1 cellular context compared by ENCODE assay signal in the genomic region with DNA sequence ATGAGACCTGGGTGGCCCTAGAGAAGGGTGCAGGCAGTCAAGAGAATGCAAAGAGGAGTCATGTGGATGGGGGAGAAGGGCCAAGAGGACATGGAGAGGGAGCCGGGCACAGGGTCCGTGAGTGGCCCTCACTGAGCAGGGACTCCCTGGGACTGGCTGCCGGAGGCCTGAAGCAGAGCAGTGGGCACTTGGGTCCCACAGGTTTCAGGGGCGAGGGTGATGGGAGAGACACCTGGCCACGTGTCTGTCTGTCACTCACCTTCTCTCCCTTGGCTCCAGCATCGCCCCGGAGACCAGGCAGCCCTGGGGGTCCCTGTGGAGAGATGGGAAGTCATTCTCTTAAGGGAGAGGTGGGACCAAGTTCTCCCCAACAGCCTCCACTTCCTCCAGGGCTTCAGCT.
A peak's percentile ranks its signal among the peaks of the same experiment; 100 is the strongest.
TF ChIP-seq lines count a peak whose summit lies in the region.

No MANE protein-coding gene starts in this region.

TF ChIP-seq in GM12878, 131 proteins besides CTCF, POLR2A, EP300 and RAD21:
- TF ChIP-seq, protein P1, sequence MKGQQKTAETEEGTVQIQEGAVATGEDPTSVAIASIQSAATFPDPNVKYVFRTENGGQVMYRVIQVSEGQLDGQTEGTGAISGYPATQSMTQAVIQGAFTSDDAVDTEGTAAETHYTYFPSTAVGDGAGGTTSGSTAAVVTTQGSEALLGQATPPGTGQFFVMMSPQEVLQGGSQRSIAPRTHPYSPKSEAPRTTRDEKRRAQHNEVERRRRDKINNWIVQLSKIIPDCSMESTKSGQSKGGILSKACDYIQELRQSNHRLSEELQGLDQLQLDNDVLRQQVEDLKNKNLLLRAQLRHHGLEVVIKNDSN (IDR thresholded peaks at IDR 0.05; ENCODE audit: borderline replicate concordance, extremely low read length, insufficient read depth, low read depth, low read length): peak; percentile 11
- no peak for TF ChIP-seq SRF (IDR thresholded peaks at IDR 0.05; ENCODE audit: low read depth in 2 of 2, low read length in 2 of 2)
TF ChIP-seq in GM12878: peak in this region for 1.
